In genomic region chr3:69490971-69491370, GRCh38 we compare ENCODE assay signal across 23 cellular contexts.
"Had no signal": no experiment of that assay in that cellular context is flagged by ENCODE, and none has a peak within 500 bp of the region (broad histone marks: within the 10 kb centered on the region; RNA-seq: fewer than 3 reads in every experiment).

No MANE protein-coding gene starts in this region.

- H3K27ac ChIP-seq: gastroesophageal sphincter, sigmoid colon, skin epidermis, testis, tibial nerve, upper lobe of right lung, vagina had no signal

- H3K4me1 Mint-ChIP-seq: naive B cell; stimulated activated naive B cell treated with anti-CD40 and anti-IgM and Interleukin-4, amounts not matched to agents 10 μg/mL and 1 μg/mL and 100 μg/mL, for 72 hours; stimulated activated naive CD8-positive, alpha-beta T cell treated with anti-CD3 and anti-CD28 coated beads, Interleukin-15, amount 100 ng/mL, for 72 hours had no signal

- H3K27ac Mint-ChIP-seq: immature natural killer cell; naive B cell; nephron; stimulated activated naive B cell treated with anti-CD40 and anti-IgM and Interleukin-4, amounts not matched to agents 10 μg/mL and 1 μg/mL and 100 μg/mL, for 72 hours; stimulated activated naive CD8-positive, alpha-beta T cell treated with anti-CD3 and anti-CD28 coated beads, Interleukin-15, amount 100 ng/mL, for 72 hours had no signal

- H3K9me3 Mint-ChIP-seq: immature natural killer cell; nephron; stimulated activated naive CD8-positive, alpha-beta T cell treated with anti-CD3 and anti-CD28 coated beads, Interleukin-15, amount 100 ng/mL, for 72 hours had no signal

- H3K9me3 ChIP-seq: gastroesophageal sphincter, sigmoid colon, testis, tibial nerve, upper lobe of right lung, vagina had no signal

- H3K4me3 Mint-ChIP-seq: immature natural killer cell; naive B cell; nephron; stimulated activated naive B cell treated with anti-CD40 and anti-IgM and Interleukin-4, amounts not matched to agents 10 μg/mL and 1 μg/mL and 100 μg/mL, for 72 hours; stimulated activated naive CD8-positive, alpha-beta T cell treated with anti-CD3 and anti-CD28 coated beads, Interleukin-15, amount 100 ng/mL, for 72 hours had no signal

- H3K27me3 ChIP-seq: gastroesophageal sphincter, sigmoid colon, testis, tibial nerve, upper lobe of right lung, vagina had no signal

- ATAC-seq: esophagus mucosa; gastroesophageal sphincter; stimulated activated naive B cell treated with anti-CD40 and anti-IgM and Interleukin-4, amounts not matched to agents 10 μg/mL and 1 μg/mL and 100 μg/mL, for 72 hours; stimulated activated naive CD8-positive, alpha-beta T cell treated with anti-CD3 and anti-CD28 coated beads, Interleukin-15, amount 100 ng/mL, for 72 hours had no signal

- H3K4me1 ChIP-seq: gastroesophageal sphincter, sigmoid colon, testis, vagina had no signal

- DNase-seq: effector CD4-positive, alpha-beta T cell; glutamatergic neuron; immature natural killer cell; kidney; left cardiac atrium; left ventricle myocardium superior; mesenchymal stem cell; naive B cell; posterior cingulate gyrus; sigmoid colon; stimulated activated CD4-positive, alpha-beta T cell treated with anti-CD3 and anti-CD28 coated beads, Interleukin-2, amount 100 ng/mL, for 24 hours; stimulated activated CD4-positive, alpha-beta T cell treated with anti-CD3 and anti-CD28 coated beads, Interleukin-4, amount 100 ng/mL, for 4 hours; stimulated activated naive B cell treated with anti-CD40 and anti-IgM and Interleukin-4, amounts not matched to agents 10 μg/mL and 1 μg/mL and 100 μg/mL, for 72 hours; stimulated activated naive CD8-positive, alpha-beta T cell treated with anti-CD3 and anti-CD28 coated beads, Interleukin-15, amount 100 ng/mL, for 72 hours; testis; upper lobe of right lung had no signal

- H3K36me3 ChIP-seq: gastroesophageal sphincter, sigmoid colon, tibial nerve, upper lobe of right lung, vagina had no signal

- H3K36me3 Mint-ChIP-seq: immature natural killer cell; naive B cell; stimulated activated naive B cell treated with anti-CD40 and anti-IgM and Interleukin-4, amounts not matched to agents 10 μg/mL and 1 μg/mL and 100 μg/mL, for 72 hours had no signal

- H3K27me3 Mint-ChIP-seq: stimulated activated naive CD8-positive, alpha-beta T cell treated with anti-CD3 and anti-CD28 coated beads, Interleukin-15, amount 100 ng/mL, for 72 hours had no signal

- H3K4me3 ChIP-seq: gastroesophageal sphincter, lung, sigmoid colon, skin epidermis, testis, tibial nerve, upper lobe of right lung, vagina had no signal
